Comparison of ENCODE assay signal across 1 cellular context in the genomic region with DNA sequence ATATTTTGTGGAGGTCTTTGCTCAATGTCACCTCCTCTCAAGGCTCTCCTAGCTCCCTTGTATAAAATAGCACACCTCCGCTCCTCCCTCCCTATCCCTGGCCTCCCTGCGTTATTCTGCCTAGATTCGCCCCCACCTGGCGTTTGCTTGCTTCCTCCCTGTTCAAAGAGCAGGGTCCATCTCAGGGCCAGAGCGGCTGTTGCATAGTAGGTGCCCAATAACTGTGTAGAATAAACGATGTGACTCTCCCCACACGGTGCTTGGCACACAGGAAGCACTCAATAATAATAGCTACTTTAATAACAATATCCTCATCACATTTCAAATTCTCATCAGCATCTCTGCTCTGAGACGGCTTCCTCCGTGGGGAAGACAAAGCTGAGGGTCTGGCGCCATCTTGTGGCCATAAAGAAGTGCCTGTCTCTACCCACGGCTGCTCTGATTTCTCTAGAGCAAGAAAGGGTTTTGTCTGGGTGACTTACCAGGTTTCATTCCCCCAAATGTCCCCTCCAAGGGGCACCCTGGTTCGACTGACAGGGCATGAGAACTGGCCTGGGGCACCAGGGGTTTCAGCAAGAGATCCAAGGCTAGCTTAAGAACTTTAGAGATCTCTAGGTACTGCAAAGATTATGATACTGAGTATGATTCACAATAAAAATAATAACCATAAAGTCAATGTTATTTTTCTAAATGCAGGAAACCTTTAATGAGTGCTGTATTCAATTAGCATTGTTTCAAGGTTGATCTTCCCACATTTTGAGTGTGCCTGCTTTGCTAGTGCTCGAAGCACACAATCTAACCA.
TF ChIP-seq lines count a peak whose summit lies in the region.

No MANE protein-coding gene starts in this region.

TF ChIP-seq in K562, 482 proteins besides CTCF, POLR2A, EP300 and RAD21 (continued from another document and continues in another):
- 0 out of 4 replicates have a peak, but pooled peaks of 1 of the 2 experiments have one; percentile 42 for TF ChIP-seq RCOR1 (IDR thresholded peaks at IDR 0.05; ENCODE audit: borderline replicate concordance in 1 of 2, low read depth in 2 of 2, low read length in 2 of 2)
- TF ChIP-seq, protein P1, sequence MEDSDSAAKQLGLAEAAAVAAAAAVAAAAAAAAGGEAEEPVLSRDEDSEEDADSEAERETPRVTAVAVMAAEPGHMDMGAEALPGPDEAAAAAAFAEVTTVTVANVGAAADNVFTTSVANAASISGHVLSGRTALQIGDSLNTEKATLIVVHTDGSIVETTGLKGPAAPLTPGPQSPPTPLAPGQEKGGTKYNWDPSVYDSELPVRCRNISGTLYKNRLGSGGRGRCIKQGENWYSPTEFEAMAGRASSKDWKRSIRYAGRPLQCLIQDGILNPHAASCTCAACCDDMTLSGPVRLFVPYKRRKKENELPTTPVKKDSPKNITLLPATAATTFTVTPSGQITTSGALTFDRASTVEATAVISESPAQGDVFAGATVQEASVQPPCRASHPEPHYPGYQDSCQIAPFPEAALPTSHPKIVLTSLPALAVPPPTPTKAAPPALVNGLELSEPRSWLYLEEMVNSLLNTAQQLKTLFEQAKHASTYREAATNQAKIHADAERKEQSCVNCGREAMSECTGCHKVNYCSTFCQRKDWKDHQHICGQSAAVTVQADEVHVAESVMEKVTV (CRISPR knock-in tag; IDR thresholded peaks at IDR 0.05) = peak; percentile 90
- no peak for TF ChIP-seq ELK1 (CRISPR knock-in tag; IDR thresholded peaks at IDR 0.05)
- TF ChIP-seq XRCC5 (IDR thresholded peaks at IDR 0.05; ENCODE audit: low read depth, low read length) = peak; percentile 70; the same call in 1 of the 2 replicates
- no peak for TF ChIP-seq GABPB2 (CRISPR knock-in tag; conservative IDR thresholded peaks at IDR 0.05)
- TF ChIP-seq ZNF764 (CRISPR knock-in tag; IDR thresholded peaks at IDR 0.05; ENCODE audit: low read depth) = no peak
- no peak for TF ChIP-seq RBBP5 (IDR thresholded peaks at IDR 0.05; ENCODE audit: borderline replicate concordance, insufficient read depth, low read length, poor library complexity, severe bottlenecking)
- TF ChIP-seq KHSRP (IDR thresholded peaks at IDR 0.05) = no peak
- TF ChIP-seq MCM7 (IDR thresholded peaks at IDR 0.05) = no peak
- TF ChIP-seq SMAD1 (IDR thresholded peaks at IDR 0.05; ENCODE audit: low read depth, low read length, partially characterized antibody) = no peak
- TF ChIP-seq PML (IDR thresholded peaks at IDR 0.05; ENCODE audit: low read length) = no peak
- TF ChIP-seq, protein P2, sequence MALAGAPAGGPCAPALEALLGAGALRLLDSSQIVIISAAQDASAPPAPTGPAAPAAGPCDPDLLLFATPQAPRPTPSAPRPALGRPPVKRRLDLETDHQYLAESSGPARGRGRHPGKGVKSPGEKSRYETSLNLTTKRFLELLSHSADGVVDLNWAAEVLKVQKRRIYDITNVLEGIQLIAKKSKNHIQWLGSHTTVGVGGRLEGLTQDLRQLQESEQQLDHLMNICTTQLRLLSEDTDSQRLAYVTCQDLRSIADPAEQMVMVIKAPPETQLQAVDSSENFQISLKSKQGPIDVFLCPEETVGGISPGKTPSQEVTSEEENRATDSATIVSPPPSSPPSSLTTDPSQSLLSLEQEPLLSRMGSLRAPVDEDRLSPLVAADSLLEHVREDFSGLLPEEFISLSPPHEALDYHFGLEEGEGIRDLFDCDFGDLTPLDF (CRISPR knock-in tag; IDR thresholded peaks at IDR 0.05) = no peak
- no peak for TF ChIP-seq SIN3A (IDR thresholded peaks at IDR 0.05; ENCODE audit: borderline replicate concordance in 2 of 2, control insufficient read depth in 1 of 2, low read depth in 2 of 2, low read length in 2 of 2)
- TF ChIP-seq VEZF1 (CRISPR knock-in tag; IDR thresholded peaks at IDR 0.05) = peak; percentile 23; the same call in 1 of the 2 replicates
- no peak for TF ChIP-seq L3MBTL2 (IDR thresholded peaks at IDR 0.05)
- TF ChIP-seq TAF9B (IDR thresholded peaks at IDR 0.05; ENCODE audit: partially characterized antibody) = no peak
- no peak for TF ChIP-seq PYGO2 (tag; IDR thresholded peaks at IDR 0.05)
- TF ChIP-seq STAG1 (CRISPR knock-in tag; IDR thresholded peaks at IDR 0.05; ENCODE audit: borderline replicate concordance) = peak; percentile 64; the same call in 1 of the 2 replicates
- no peak for TF ChIP-seq KDM4B (IDR thresholded peaks at IDR 0.05; ENCODE audit: borderline replicate concordance in 2 of 2, low read depth in 1 of 2)
- peak; percentile 65; the same call in 1 of the 2 replicates for TF ChIP-seq CC2D1A (IDR thresholded peaks at IDR 0.05)
- no peak for TF ChIP-seq ZNF311 (CRISPR knock-in tag; IDR thresholded peaks at IDR 0.05)
- peak; percentile 45; the same call in 1 of the 2 replicates for TF ChIP-seq CTBP1 (IDR thresholded peaks at IDR 0.05; ENCODE audit: borderline replicate concordance)
- 0 out of 4 replicates have a peak, but pooled peaks of 1 of the 2 experiments have one; percentile 16 for TF ChIP-seq MAZ (CRISPR knock-in tag; conservative IDR thresholded peaks at IDR 0.05 in 1 of 2, IDR thresholded peaks at IDR 0.05 in 1 of 2)
- TF ChIP-seq, protein P3, sequence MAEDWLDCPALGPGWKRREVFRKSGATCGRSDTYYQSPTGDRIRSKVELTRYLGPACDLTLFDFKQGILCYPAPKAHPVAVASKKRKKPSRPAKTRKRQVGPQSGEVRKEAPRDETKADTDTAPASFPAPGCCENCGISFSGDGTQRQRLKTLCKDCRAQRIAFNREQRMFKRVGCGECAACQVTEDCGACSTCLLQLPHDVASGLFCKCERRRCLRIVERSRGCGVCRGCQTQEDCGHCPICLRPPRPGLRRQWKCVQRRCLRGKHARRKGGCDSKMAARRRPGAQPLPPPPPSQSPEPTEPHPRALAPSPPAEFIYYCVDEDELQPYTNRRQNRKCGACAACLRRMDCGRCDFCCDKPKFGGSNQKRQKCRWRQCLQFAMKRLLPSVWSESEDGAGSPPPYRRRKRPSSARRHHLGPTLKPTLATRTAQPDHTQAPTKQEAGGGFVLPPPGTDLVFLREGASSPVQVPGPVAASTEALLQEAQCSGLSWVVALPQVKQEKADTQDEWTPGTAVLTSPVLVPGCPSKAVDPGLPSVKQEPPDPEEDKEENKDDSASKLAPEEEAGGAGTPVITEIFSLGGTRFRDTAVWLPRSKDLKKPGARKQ (CRISPR knock-in tag; IDR thresholded peaks at IDR 0.05) = no peak
- TF ChIP-seq ZNF507 (tag; conservative IDR thresholded peaks at IDR 0.05) = no peak
- no peak for TF ChIP-seq ZNF551 (CRISPR knock-in tag; IDR thresholded peaks at IDR 0.05)
- TF ChIP-seq KLF16 (IDR thresholded peaks at IDR 0.05) = no peak; the same call in 1 of the 2 replicates
- no peak for TF ChIP-seq ETV6 (IDR thresholded peaks at IDR 0.05; ENCODE audit: borderline replicate concordance in 1 of 2, low read depth in 2 of 2, low read length in 1 of 2)
- no peak for TF ChIP-seq ETV6 (CRISPR knock-in tag; IDR thresholded peaks at IDR 0.05; ENCODE audit: borderline replicate concordance)
- no peak for TF ChIP-seq ILK (tag; IDR thresholded peaks at IDR 0.05; ENCODE audit: borderline replicate concordance, low read depth)
- TF ChIP-seq ZNF217 (CRISPR knock-in tag; IDR thresholded peaks at IDR 0.05) = no peak
- TF ChIP-seq, protein P4, sequence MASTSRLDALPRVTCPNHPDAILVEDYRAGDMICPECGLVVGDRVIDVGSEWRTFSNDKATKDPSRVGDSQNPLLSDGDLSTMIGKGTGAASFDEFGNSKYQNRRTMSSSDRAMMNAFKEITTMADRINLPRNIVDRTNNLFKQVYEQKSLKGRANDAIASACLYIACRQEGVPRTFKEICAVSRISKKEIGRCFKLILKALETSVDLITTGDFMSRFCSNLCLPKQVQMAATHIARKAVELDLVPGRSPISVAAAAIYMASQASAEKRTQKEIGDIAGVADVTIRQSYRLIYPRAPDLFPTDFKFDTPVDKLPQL (IDR thresholded peaks at IDR 0.05; ENCODE audit: extremely low read depth, insufficient read length) = no peak
- TF ChIP-seq, protein P5, sequence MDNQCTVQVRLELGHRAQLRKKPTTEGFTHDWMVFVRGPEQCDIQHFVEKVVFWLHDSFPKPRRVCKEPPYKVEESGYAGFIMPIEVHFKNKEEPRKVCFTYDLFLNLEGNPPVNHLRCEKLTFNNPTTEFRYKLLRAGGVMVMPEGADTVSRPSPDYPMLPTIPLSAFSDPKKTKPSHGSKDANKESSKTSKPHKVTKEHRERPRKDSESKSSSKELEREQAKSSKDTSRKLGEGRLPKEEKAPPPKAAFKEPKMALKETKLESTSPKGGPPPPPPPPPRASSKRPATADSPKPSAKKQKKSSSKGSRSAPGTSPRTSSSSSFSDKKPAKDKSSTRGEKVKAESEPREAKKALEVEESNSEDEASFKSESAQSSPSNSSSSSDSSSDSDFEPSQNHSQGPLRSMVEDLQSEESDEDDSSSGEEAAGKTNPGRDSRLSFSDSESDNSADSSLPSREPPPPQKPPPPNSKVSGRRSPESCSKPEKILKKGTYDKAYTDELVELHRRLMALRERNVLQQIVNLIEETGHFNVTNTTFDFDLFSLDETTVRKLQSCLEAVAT (IDR thresholded peaks at IDR 0.05) = no peak
- no peak for TF ChIP-seq MBD2 (IDR thresholded peaks at IDR 0.05; ENCODE audit: borderline replicate concordance, low read depth)
- no peak for TF ChIP-seq HNRNPL (IDR thresholded peaks at IDR 0.05; ENCODE audit: low read depth, low read length)
- no peak for TF ChIP-seq RBM14 (IDR thresholded peaks at IDR 0.05; ENCODE audit: borderline replicate concordance, insufficient read depth, low read depth, low read length)
- peak; percentile 94 for TF ChIP-seq SMC3 (conservative IDR thresholded peaks at IDR 0.05; ENCODE audit: insufficient read depth, low read depth, low read length)
- TF ChIP-seq RBM25 (IDR thresholded peaks at IDR 0.05; ENCODE audit: low read depth, low read length, severe bottlenecking) = no peak
- TF ChIP-seq ATF1 (CRISPR knock-in tag; IDR thresholded peaks at IDR 0.05) = no peak
- no peak for TF ChIP-seq ATF1 (tag; IDR thresholded peaks at IDR 0.05)
- no peak for TF ChIP-seq MYBL2 (IDR thresholded peaks at IDR 0.05; ENCODE audit: low read depth)
- TF ChIP-seq MYBL2 (CRISPR knock-in tag; IDR thresholded peaks at IDR 0.05; ENCODE audit: borderline replicate concordance) = no peak
- no peak for TF ChIP-seq BDP1 (IDR thresholded peaks at IDR 0.05; ENCODE audit: insufficient read depth, insufficient read length)
- no peak for TF ChIP-seq ARNT (IDR thresholded peaks at IDR 0.05)
- no peak for TF ChIP-seq SMARCE1 (IDR thresholded peaks at IDR 0.05)
- TF ChIP-seq HCFC1 (IDR thresholded peaks at IDR 0.05; ENCODE audit: low read depth, low read length) = no peak
- no peak for TF ChIP-seq TEAD1 (CRISPR knock-in tag; IDR thresholded peaks at IDR 0.05)
- no peak for TF ChIP-seq FOXA3 (CRISPR knock-in tag; conservative IDR thresholded peaks at IDR 0.05 in 1 of 2, IDR thresholded peaks at IDR 0.05 in 1 of 2)
- no peak for TF ChIP-seq SRSF7 (optimal IDR thresholded peaks at IDR 0.05; ENCODE audit: low read depth, low read length)
- TF ChIP-seq ZNF561 (CRISPR knock-in tag; conservative IDR thresholded peaks at IDR 0.05) = no peak
- TF ChIP-seq, protein P6, sequence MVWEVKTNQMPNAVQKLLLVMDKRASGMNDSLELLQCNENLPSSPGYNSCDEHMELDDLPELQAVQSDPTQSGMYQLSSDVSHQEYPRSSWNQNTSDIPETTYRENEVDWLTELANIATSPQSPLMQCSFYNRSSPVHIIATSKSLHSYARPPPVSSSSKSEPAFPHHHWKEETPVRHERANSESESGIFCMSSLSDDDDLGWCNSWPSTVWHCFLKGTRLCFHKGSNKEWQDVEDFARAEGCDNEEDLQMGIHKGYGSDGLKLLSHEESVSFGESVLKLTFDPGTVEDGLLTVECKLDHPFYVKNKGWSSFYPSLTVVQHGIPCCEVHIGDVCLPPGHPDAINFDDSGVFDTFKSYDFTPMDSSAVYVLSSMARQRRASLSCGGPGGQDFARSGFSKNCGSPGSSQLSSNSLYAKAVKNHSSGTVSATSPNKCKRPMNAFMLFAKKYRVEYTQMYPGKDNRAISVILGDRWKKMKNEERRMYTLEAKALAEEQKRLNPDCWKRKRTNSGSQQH (CRISPR knock-in tag; IDR thresholded peaks at IDR 0.05) = no peak
- no peak for TF ChIP-seq THRB (CRISPR knock-in tag; conservative IDR thresholded peaks at IDR 0.05)
- TF ChIP-seq PTBP1 (IDR thresholded peaks at IDR 0.05; ENCODE audit: low read depth, low read length) = no peak
- no peak for TF ChIP-seq ZBTB43 (CRISPR knock-in tag; IDR thresholded peaks at IDR 0.05)
- no peak for TF ChIP-seq U2AF2 (optimal IDR thresholded peaks at IDR 0.05; ENCODE audit: low read depth, low read length)
- no peak for TF ChIP-seq ZNF780A (CRISPR knock-in tag; IDR thresholded peaks at IDR 0.05)
